In the genomic region with DNA sequence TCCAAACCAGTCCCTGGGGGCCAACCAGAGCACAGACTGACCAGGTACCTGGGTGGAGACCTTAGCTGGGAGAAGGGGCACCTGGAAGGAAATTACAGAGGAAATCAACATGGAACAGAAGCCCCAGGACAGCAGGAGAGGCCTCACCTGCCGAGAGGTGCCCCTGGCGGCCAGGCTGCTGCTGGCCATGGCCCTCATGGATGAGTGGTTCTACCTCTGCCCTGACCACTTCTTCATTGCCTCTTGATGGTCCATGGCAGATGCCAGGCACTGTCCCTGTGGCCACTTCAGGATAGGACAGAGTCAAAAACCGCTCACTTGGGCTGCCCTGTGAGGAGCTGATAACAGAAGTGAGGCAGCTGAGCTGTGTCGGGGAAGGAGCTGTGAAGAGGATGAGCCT, we compare ENCODE assay signal across 28 cellular contexts.
"Had no signal": no experiment of that assay in that cellular context is flagged by ENCODE, and none has a peak within 500 bp of the region (broad histone marks: within the 10 kb centered on the region; RNA-seq: fewer than 3 reads in every experiment).

No MANE protein-coding gene starts in this region.

- FAIRE-seq: small intestine had no signal

- DNase-seq: naive thymus-derived CD4-positive, alpha-beta T cell; natural killer cell; occipital lobe; ovary; posterior cingulate gyrus; psoas muscle; right cardiac atrium; right lobe of liver; sigmoid colon; small intestine; stimulated activated CD4-positive, alpha-beta T cell treated with anti-CD3 and anti-CD28 coated beads, Interleukin-15, amount 100 ng/mL, for 24 hours; stimulated activated CD4-positive, alpha-beta T cell treated with anti-CD3 and anti-CD28 coated beads, Interleukin-2, amount 100 ng/mL, for 24 hours; stimulated activated CD4-positive, alpha-beta T cell treated with anti-CD3 and anti-CD28 coated beads, Interleukin-2, amount 100 ng/mL, for 48 hours; stimulated activated CD4-positive, alpha-beta T cell treated with anti-CD3 and anti-CD28 coated beads, Interleukin-4, amount 100 ng/mL, for 24 hours; stimulated activated naive B cell treated with anti-CD40 and anti-IgM and Interleukin-4, amounts not matched to agents 10 μg/mL and 1 μg/mL and 100 μg/mL, for 72 hours; stimulated activated naive CD4-positive, alpha-beta T cell treated with Interleukin-2 at 50 U/mL for 16 hours; stomach; tibial artery; transverse colon had no signal

- H3K27ac Mint-ChIP-seq: naive thymus-derived CD4-positive, alpha-beta T cell; natural killer cell; nephron; progenitor cell of endocrine pancreas; stimulated activated effector memory CD8-positive, alpha-beta T cell treated with anti-CD3 and anti-CD28 coated beads, Interleukin-12 subunit alpha, Interleukin-12 subunit beta, amount 100 ng/mL, for 72 hours; stimulated activated naive B cell treated with anti-CD40 and anti-IgM and Interleukin-4, amounts not matched to agents 10 μg/mL and 1 μg/mL and 100 μg/mL, for 72 hours; stimulated activated naive CD8-positive, alpha-beta T cell treated with anti-CD3 and anti-CD28 coated beads, Interleukin-15, Interleukin-2, amounts not matched to agents 100 ng/mL and 50 ng/mL, for 24 hours had no signal

- H3K4me1 Mint-ChIP-seq: nephron; stimulated activated effector memory CD8-positive, alpha-beta T cell treated with anti-CD3 and anti-CD28 coated beads, Interleukin-12 subunit alpha, Interleukin-12 subunit beta, amount 100 ng/mL, for 72 hours; stimulated activated naive B cell treated with anti-CD40 and anti-IgM and Interleukin-4, amounts not matched to agents 10 μg/mL and 1 μg/mL and 100 μg/mL, for 72 hours had no signal

- H3K9ac ChIP-seq: parathyroid adenoma had no signal

- H3K4me3 ChIP-seq: ovary, psoas muscle, right lobe of liver, sigmoid colon, stomach, thoracic aorta, tibial artery, transverse colon, upper lobe of left lung, vagina had no signal

- ATAC-seq: naive thymus-derived CD4-positive, alpha-beta T cell; natural killer cell; psoas muscle; right cardiac atrium; right lobe of liver; stimulated activated effector memory CD8-positive, alpha-beta T cell treated with anti-CD3 and anti-CD28 coated beads, Interleukin-12 subunit alpha, Interleukin-12 subunit beta, amount 100 ng/mL, for 72 hours; stimulated activated naive B cell treated with anti-CD40 and anti-IgM and Interleukin-4, amounts not matched to agents 10 μg/mL and 1 μg/mL and 100 μg/mL, for 72 hours had no signal

- H3K36me3 Mint-ChIP-seq: stimulated activated effector memory CD8-positive, alpha-beta T cell treated with anti-CD3 and anti-CD28 coated beads, Interleukin-12 subunit alpha, Interleukin-12 subunit beta, amount 100 ng/mL, for 72 hours; stimulated activated naive B cell treated with anti-CD40 and anti-IgM and Interleukin-4, amounts not matched to agents 10 μg/mL and 1 μg/mL and 100 μg/mL, for 72 hours had no signal

- H3K9me3 ChIP-seq: ovary, psoas muscle, vagina had no signal

- H2AFZ ChIP-seq: parathyroid adenoma had no signal

- H3K36me3 ChIP-seq: ovary, right lobe of liver, sigmoid colon, stomach, thoracic aorta, tibial artery, transverse colon, upper lobe of left lung, vagina had no signal

- H3K4me3 Mint-ChIP-seq: naive thymus-derived CD4-positive, alpha-beta T cell; natural killer cell; nephron; neural crest cell; stimulated activated effector memory CD8-positive, alpha-beta T cell treated with anti-CD3 and anti-CD28 coated beads, Interleukin-12 subunit alpha, Interleukin-12 subunit beta, amount 100 ng/mL, for 72 hours; stimulated activated naive B cell treated with anti-CD40 and anti-IgM and Interleukin-4, amounts not matched to agents 10 μg/mL and 1 μg/mL and 100 μg/mL, for 72 hours; stimulated activated naive CD8-positive, alpha-beta T cell treated with anti-CD3 and anti-CD28 coated beads, Interleukin-15, Interleukin-2, amounts not matched to agents 100 ng/mL and 50 ng/mL, for 24 hours had no signal

- H3K4me1 ChIP-seq: parathyroid adenoma, psoas muscle, right lobe of liver, tibial artery, vagina had no signal

- H3K79me2 ChIP-seq: parathyroid adenoma had no signal

- H3K27ac ChIP-seq: ovary, parathyroid adenoma, psoas muscle, right lobe of liver, sigmoid colon, stomach, thoracic aorta, tibial artery, transverse colon, upper lobe of left lung, vagina had no signal

- H3K27me3 ChIP-seq: ovary, right lobe of liver, sigmoid colon, stomach, transverse colon, upper lobe of left lung, vagina had no signal
